In the genomic region with DNA sequence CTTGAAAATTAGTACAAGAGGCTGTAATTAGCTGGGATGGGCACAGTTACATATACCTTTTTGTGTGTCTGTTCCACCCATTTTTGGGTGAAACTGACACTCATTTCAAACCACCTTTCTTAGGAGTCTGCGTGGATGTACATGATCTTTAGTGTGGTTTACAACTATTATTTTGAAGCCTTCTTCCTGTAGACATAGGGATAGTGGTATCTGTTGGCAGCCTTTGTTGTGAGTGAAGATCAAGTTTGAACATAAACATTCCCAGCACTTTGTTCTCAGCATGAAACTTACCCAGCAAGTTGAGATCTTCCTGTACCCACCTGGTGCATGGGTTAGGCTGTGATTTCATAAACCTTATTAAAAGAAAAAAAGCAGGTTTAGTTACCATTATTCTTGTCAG, we compare ENCODE assay signal across 9 cellular contexts. TPM values are rescaled to one million over a fixed set of nuclear protein-coding genes. Genes with fewer than 3 reads are reported as not detected.
DNase-seq lines count a peak whose midpoint lies in the region; ATAC-seq and TF ChIP-seq lines count a peak whose summit lies in the region.
"Had no signal": no experiment of that assay in that cellular context is flagged by ENCODE, and none has a peak within 500 bp of the region (broad histone marks: within the 10 kb centered on the region; RNA-seq: fewer than 3 reads in every experiment).

No MANE protein-coding gene starts in this region.

- DNase-seq in DMS53 (lab: John Stamatoyannopoulos, UW) (peak; percentile 16), DMS53 treated with DMSO at 0.1 percent for 48 hours (lab: John Stamatoyannopoulos, UW; ENCODE audit: unreplicated experiment) (no peak), fibroblast of villous mesenchyme (ENCODE audit: low read depth) (peak; percentile 39), HUDEP-2 (lab: John Stamatoyannopoulos, UW; ENCODE audit: unreplicated experiment in 76 of 76) (no peak), NCI-H2081 treated with DMSO at 0.1 percent for 48 hours (lab: John Stamatoyannopoulos, UW) (no peak)
- no peak for DNase-seq in activated CD8-positive, alpha-beta T cell treated with anti-CD3 and anti-CD28 coated beads for 36 hours
- DNase-seq: NCI-H774 had no signal

- intact Hi-C loops in activated CD8-positive, alpha-beta T cell treated with anti-CD3 and anti-CD28 coated beads for 36 hours (cut with micrococcal nuclease) = loop anchor here (5.0 kb wide), 1 partner anchor 56 kb away; a partner anchor contains a TSS

- POLR2A ChIA-PET in activated CD8-positive, alpha-beta T cell treated with anti-CD3 and anti-CD28 coated beads for 36 hours (lab: Charles Lee) = interaction anchor here (0.6 to 1.0 kb wide), 2 partner anchors 28 to 33 kb away, joined by 3 to 4 read pairs; no protein-coding TSS in a partner anchor

- TF ChIP-seq CTCF in activated CD8-positive, alpha-beta T cell treated with anti-CD3 and anti-CD28 coated beads for 36 hours (IDR thresholded peaks at IDR 0.05) = no peak
- no peak for TF ChIP-seq CTCF in fibroblast of villous mesenchyme (IDR thresholded peaks at IDR 0.05; ENCODE audit: insufficient read depth, low read depth, low read length)

- peak overlapping the region; percentile 100 for H3K27ac ChIP-seq in skeletal muscle tissue (ENCODE audit: low read depth, low read length)

- H3K27ac Mint-ChIP-seq in activated CD8-positive, alpha-beta T cell treated with anti-CD3 and anti-CD28 coated beads for 36 hours = peak overlapping the region; percentile 47

- peaks cover 13% of the 10 kb centered on the region for H3K36me3 Mint-ChIP-seq in activated CD8-positive, alpha-beta T cell treated with anti-CD3 and anti-CD28 coated beads for 36 hours (ENCODE audit: low read depth)

- no peaks in the 10 kb centered on the region for H3K27me3 Mint-ChIP-seq in activated CD8-positive, alpha-beta T cell treated with anti-CD3 and anti-CD28 coated beads for 36 hours

- peak overlapping the region; percentile 98 to 99 (median 99) for H3K9ac ChIP-seq in skeletal muscle tissue (ENCODE audit: low read depth in 1 of 3, low read length in 3 of 3)

- H3K4me3 ChIP-seq in fibroblast of villous mesenchyme (ENCODE audit: low read depth, low read length) = peak overlapping the region; percentile 84
- H3K4me3 ChIP-seq in skeletal muscle tissue (ENCODE audit: low read length in 3 of 3) = peak overlapping the region; percentile 83 to 94 (median 89)

- H3K27me3 ChIP-seq in skeletal muscle tissue (ENCODE audit: control insufficient read depth in 3 of 3, insufficient read depth in 3 of 3, low read length in 3 of 3) = no peaks in the 10 kb centered on the region

- CTCF ChIA-PET in activated CD8-positive, alpha-beta T cell treated with anti-CD3 and anti-CD28 coated beads for 36 hours (lab: Charles Lee) = interaction anchor here (0.7 to 2.9 kb wide), 10 partner anchors 9 to 159 kb away, joined by 3 to 12 read pairs (median 4); a partner anchor contains a TSS

- H3K9me3 Mint-ChIP-seq in activated CD8-positive, alpha-beta T cell treated with anti-CD3 and anti-CD28 coated beads for 36 hours = no peaks in the 10 kb centered on the region

- peaks cover 0 to 8% (median 5%) of the 10 kb centered on the region in 3 donors for H3K36me3 ChIP-seq in skeletal muscle tissue (ENCODE audit: control insufficient read depth in 3 of 3, insufficient read depth in 3 of 3, low read length in 3 of 3)

- no peaks in the 10 kb centered on the region for H3K9me3 ChIP-seq in skeletal muscle tissue (ENCODE audit: control insufficient read depth in 3 of 3, low read length in 3 of 3)

- peaks cover 46% of the 10 kb centered on the region for H3K4me1 Mint-ChIP-seq in activated CD8-positive, alpha-beta T cell treated with anti-CD3 and anti-CD28 coated beads for 36 hours (ENCODE audit: low read depth)

- peaks cover 46 to 53% (median 48%) of the 10 kb centered on the region in 3 donors for H3K4me1 ChIP-seq in skeletal muscle tissue (ENCODE audit: control insufficient read depth in 3 of 3, insufficient read depth in 3 of 3, low read length in 3 of 3)

- H3K4me3 Mint-ChIP-seq in activated CD8-positive, alpha-beta T cell treated with anti-CD3 and anti-CD28 coated beads for 36 hours = peak overlapping the region; percentile 77

- ATAC-seq in activated CD8-positive, alpha-beta T cell treated with anti-CD3 and anti-CD28 coated beads for 36 hours = no peak
- no peak for ATAC-seq in GM19023 (IDR thresholded peaks at IDR 0.05; ENCODE audit: unreplicated experiment)

RNA-seq across cellular contexts. Expression of a gene that starts 2.0 kb away (rescaled TPM):
- total RNA-seq in activated CD8-positive, alpha-beta T cell treated with anti-CD3 and anti-CD28 coated beads for 36 hours = 10 to 100 TPM; 13.4 to 14.3 TPM
- 16.4 and 18.6 TPM in 2 replicates for total RNA-seq in fibroblast of villous mesenchyme
- total RNA-seq in skeletal muscle tissue = 4.7 TPM

RNA-seq across cellular contexts. Expression of a gene that starts 56.4 kb away (rescaled TPM):
- total RNA-seq in activated CD8-positive, alpha-beta T cell treated with anti-CD3 and anti-CD28 coated beads for 36 hours = 100 to 1,000 TPM; 200 to 204 TPM
- 40.9 and 66.9 TPM in 2 replicates for total RNA-seq in fibroblast of villous mesenchyme
- total RNA-seq in skeletal muscle tissue = 39.1 TPM

Comparison
In these comparisons a context has a peak if more than half of its experiments do, and no peak if none do; other contexts are left out.
1. DNase-seq: peak in DMS53 (single experiment) and fibroblast of villous mesenchyme (single experiment); none in DMS53 treated with DMSO at 0.1 percent for 48 hours (single experiment), activated CD8-positive, alpha-beta T cell treated with anti-CD3 and anti-CD28 coated beads for 36 hours (single experiment), HUDEP-2 (0 of 76) and NCI-H2081 treated with DMSO at 0.1 percent for 48 hours (single experiment).